Comparison of ENCODE assay signal across 1 cellular context in genomic region chr12:125132698-125133400, GRCh38.
TF ChIP-seq lines count a peak whose summit lies in the region.

No MANE protein-coding gene starts in this region.

TF ChIP-seq in A549, 52 proteins besides CTCF, POLR2A, EP300 and RAD21 (continued from another document):
- TF ChIP-seq FOSB (CRISPR knock-in tag; IDR thresholded peaks at IDR 0.05) (no peak), REST (IDR thresholded peaks at IDR 0.05) (no peak), ZFP36 (IDR thresholded peaks at IDR 0.05; ENCODE audit: borderline replicate concordance, partially characterized antibody) (no peak), EHF (CRISPR knock-in tag; IDR thresholded peaks at IDR 0.05) (no peak)
